15 cellular contexts compared by ENCODE assay signal in genomic region chr5:151005187-151005974, GRCh38. TPM values are rescaled to one million over a fixed set of nuclear protein-coding genes. Genes with fewer than 3 reads are reported as not detected.
DNase-seq lines count a peak whose midpoint lies in the region; ATAC-seq, FAIRE-seq and TF ChIP-seq lines count a peak whose summit lies in the region.
"Had no signal": no experiment of that assay in that cellular context is flagged by ENCODE, and none has a peak within 500 bp of the region (broad histone marks: within the 10 kb centered on the region; RNA-seq: fewer than 3 reads in every experiment).

No MANE protein-coding gene starts in this region.

- peaks cover 39% of the 10 kb centered on the region for H3K4me1 Mint-ChIP-seq in endodermal cell

- H3K4me3 ChIP-seq in AG04450 (ENCODE audit: low read depth, low read length) (no peak overlapping the region), endodermal cell (ENCODE audit: low read length) (no peak overlapping the region), HepG2 (replicated peaks in 1 of 3; ENCODE audit: insufficient read depth in 1 of 3, low read depth in 2 of 3, low read length in 3 of 3) (peak overlapping the region in 2 of 3 experiments; percentile 19 to 40; a peak in 3 of 6 replicates), gastrocnemius medialis (peak overlapping the region in 1 of 4 donors; percentile 18)
- H3K4me3 ChIP-seq: MG63 had no signal

- H3K4me1 ChIP-seq in endodermal cell (ENCODE audit: control insufficient read depth, insufficient read depth, low read length) = peaks cover 4% of the 10 kb centered on the region
- H3K4me1 ChIP-seq in HepG2 (ENCODE audit: insufficient read depth, low read length) = peaks cover 75% of the 10 kb centered on the region
- H3K4me1 ChIP-seq in gastrocnemius medialis = peaks cover 34% of the 10 kb centered on the region in 2 donors

- ATAC-seq in HepG2 (peak; percentile 82), gastrocnemius medialis (peak; percentile 54 to 63), HG02610 (IDR thresholded peaks at IDR 0.05; ENCODE audit: unreplicated experiment) (no peak)
- ATAC-seq: activated CD8-positive, alpha-beta T cell treated with anti-CD3 and anti-CD28 coated beads for 36 hours had no signal

- peak; percentile 32 for FAIRE-seq in HepG2 (lab: Jason Lieb, UNC)
- FAIRE-seq in D721Med (lab: Jason Lieb, UNC) = no peak
- FAIRE-seq: colon had no signal

- no peaks in the 10 kb centered on the region for H3K36me3 Mint-ChIP-seq in endodermal cell (ENCODE audit: low read depth)

- BruUV-seq in HepG2 (replicated peaks; lab: Mats Ljungman, UMichigan) = no TSS peak

- no peaks in the 10 kb centered on the region for H3K27me3 Mint-ChIP-seq in endodermal cell (ENCODE audit: insufficient read depth)
- H3K27me3 Mint-ChIP-seq: activated CD8-positive, alpha-beta T cell treated with anti-CD3 and anti-CD28 coated beads for 36 hours had no signal

- H3K27ac Mint-ChIP-seq in endodermal cell = no peak overlapping the region
- H3K27ac Mint-ChIP-seq: activated CD8-positive, alpha-beta T cell treated with anti-CD3 and anti-CD28 coated beads for 36 hours; activated naive CD4-positive, alpha-beta T cell treated with anti-CD3 and anti-CD28 coated beads for 36 hours had no signal

- H2AFZ ChIP-seq in HepG2 (ENCODE audit: low read length) = no peak overlapping the region

- H4K20me1 ChIP-seq in HepG2 (ENCODE audit: insufficient read depth, low read length) = no peaks in the 10 kb centered on the region

- POLR2A ChIA-PET in AG04450 (lab: Yijun Ruan, JAX) = no interaction called here
- POLR2A ChIA-PET in HepG2 (lab: Yijun Ruan, JAX) = interaction anchor here (1.8 to 3.3 kb wide), 2 partner anchors 10 to 15 kb away, joined by 4 to 31 read pairs; partner anchors contain the start of gene GPX3

- no peaks in the 10 kb centered on the region for H3K79me2 ChIP-seq in HepG2 (ENCODE audit: insufficient read depth, low read length)

- H3K9ac ChIP-seq in endodermal cell (ENCODE audit: extremely low read depth, low read length, poor library complexity, severe bottlenecking) = no peak overlapping the region
- H3K9ac ChIP-seq in HepG2 (ENCODE audit: insufficient read depth, low read depth, low read length) = no peak overlapping the region; the same call in none of the 2 replicates

- CTCF ChIA-PET in AG04450 (lab: Charles Lee) (interaction anchor here (0.8 to 9.2 kb wide), 8 partner anchors 12 to 647 kb away, joined by 3 to 229 read pairs (median 3); partner anchors contain the start of gene GPX3), HepG2 (lab: Yijun Ruan, JAX; ENCODE audit: low intra/inter-chr PET ratio, low total read pairs) (no interaction called here)

- H3K4me2 ChIP-seq in HepG2 (ENCODE audit: low read depth, low read length) = peak overlapping the region; percentile 70

- intact Hi-C loops in HepG2 (cut with micrococcal nuclease; ENCODE audit: unreplicated experiment) (loop anchor here (1.0 to 10.0 kb wide), 2 partner anchors 15 to 219 kb away; partner anchors contain the start of genes CCDC69 and GPX3), gastrocnemius medialis (cut with DNase I; ENCODE audit: low total_unique reads) (no loop called here)

- in situ Hi-C loops in HepG2 (cut with HindIII; ENCODE audit: extremely low pct_ligation_motif_present, low pct_unique_long_range_greater_than_20kb) = loop anchor here (5.0 kb wide), 1 partner anchor 42 kb away; no protein-coding TSS in a partner anchor
- in situ Hi-C loops in gastrocnemius medialis (cut with MboI; ENCODE audit: low sequenced_read_pairs in 4 of 4) = loop anchor here in 2 of 4 donors (5.0 to 10.0 kb wide), 2 partner anchors 42 to 89 kb away; no protein-coding TSS in a partner anchor

- H3K36me3 ChIP-seq in endodermal cell (ENCODE audit: control insufficient read depth, insufficient read depth, low read length) (no peaks in the 10 kb centered on the region), HepG2 (replicated peaks in 1 of 2; ENCODE audit: control insufficient read depth in 1 of 2, insufficient read depth in 2 of 2, low read length in 2 of 2) (no peaks in the 10 kb centered on the region), gastrocnemius medialis (no peaks in the 10 kb centered on the region)
- H3K36me3 ChIP-seq: MG63 had no signal

- DNase-seq in AG04450 (ENCODE audit: low read depth, low spot score) (no peak), endodermal cell (peak; percentile 41), HepG2 (ENCODE audit: low spot score) (peak; percentile 71), gastrocnemius medialis (peak; percentile 69 to 82), HK-2 (ENCODE audit: unreplicated experiment) (no peak), D721Med (ENCODE audit: insufficient read length, low spot score) (no peak)
- no peak for DNase-seq in activated T-cell treated with anti-CD3 and anti-CD28 coated beads, Interleukin-2, amount 50 U/mL, for 48 hours
- DNase-seq: activated CD8-positive, alpha-beta T cell treated with anti-CD3 and anti-CD28 coated beads for 36 hours; activated naive CD4-positive, alpha-beta T cell treated with anti-CD3 and anti-CD28 coated beads for 36 hours; posterior cingulate gyrus; RPMI8226; T-helper 9 cell had no signal

- no peak for TF ChIP-seq CTCF in AG04450 (IDR thresholded peaks at IDR 0.05; ENCODE audit: low read depth, low read length)
- TF ChIP-seq CTCF in endodermal cell (conservative IDR thresholded peaks at IDR 0.05) = no peak
- peak; percentile 8; the same call in 1 of the 2 replicates for TF ChIP-seq CTCF in HepG2 (CRISPR knock-in tag; IDR thresholded peaks at IDR 0.05)
- no peak for TF ChIP-seq CTCF in gastrocnemius medialis (IDR thresholded peaks at IDR 0.05 in 4 of 5, conservative IDR thresholded peaks at IDR 0.05 in 1 of 5)
- TF ChIP-seq CTCF in D721Med (IDR thresholded peaks at IDR 0.05; ENCODE audit: insufficient read depth, missing control alignments) = no peak

- no peak for TF ChIP-seq POLR2A in HepG2 (IDR thresholded peaks at IDR 0.05; ENCODE audit: insufficient read depth in 1 of 2, low read depth in 2 of 2, low read length in 2 of 2)
- peak in 1 of 2 donors; percentile 17 for TF ChIP-seq POLR2A in gastrocnemius medialis (IDR thresholded peaks at IDR 0.05)

- no peak for TF ChIP-seq RAD21 in HepG2 (CRISPR knock-in tag; IDR thresholded peaks at IDR 0.05)

- no peaks in the 10 kb centered on the region for H3K9me3 Mint-ChIP-seq in endodermal cell
- H3K9me3 Mint-ChIP-seq: activated CD8-positive, alpha-beta T cell treated with anti-CD3 and anti-CD28 coated beads for 36 hours; activated naive CD4-positive, alpha-beta T cell treated with anti-CD3 and anti-CD28 coated beads for 36 hours had no signal

- WGBS in endodermal cell (ENCODE audit: insufficient coverage in 1 of 2, insufficient read length in 1 of 2), 2 experiments = 92 to 94% methylated on average over 2 to 5 of the region's 5 CpGs
- 6% methylated on average over 4 of the region's 5 CpGs for WGBS in HepG2 (ENCODE audit: low lambda C conversion rate)

- peak in 1 of 2 experiments; percentile 26; a peak in 1 of 4 replicates for TF ChIP-seq EP300 in HepG2 (IDR thresholded peaks at IDR 0.05; ENCODE audit: low read depth in 2 of 2, low read length in 2 of 2)
- TF ChIP-seq EP300 in HepG2 (CRISPR knock-in tag; IDR thresholded peaks at IDR 0.05; ENCODE audit: borderline replicate concordance) = no peak

- peaks cover 9% of the 10 kb centered on the region for H3K27me3 ChIP-seq in AG04450 (ENCODE audit: control insufficient read depth, insufficient read depth, low read length)
- no peaks in the 10 kb centered on the region for H3K27me3 ChIP-seq in endodermal cell (ENCODE audit: control insufficient read depth, insufficient read depth, low read length, poor library complexity, severe bottlenecking)
- H3K27me3 ChIP-seq in HepG2 (ENCODE audit: control insufficient read depth in 1 of 2, insufficient read depth in 2 of 2, low read length in 2 of 2) = no peaks in the 10 kb centered on the region
- no peaks in the 10 kb centered on the region for H3K27me3 ChIP-seq in gastrocnemius medialis
- H3K27me3 ChIP-seq: MG63 had no signal

- no peak overlapping the region for H3K4me3 Mint-ChIP-seq in endodermal cell
- H3K4me3 Mint-ChIP-seq: activated CD8-positive, alpha-beta T cell treated with anti-CD3 and anti-CD28 coated beads for 36 hours; activated naive CD4-positive, alpha-beta T cell treated with anti-CD3 and anti-CD28 coated beads for 36 hours had no signal

- H3K27ac ChIP-seq in AG04450 (ENCODE audit: low read depth, low read length) (peak overlapping the region; percentile 31), endodermal cell (ENCODE audit: low read depth, low read length) (no peak overlapping the region), HepG2 (ENCODE audit: extremely low read length, insufficient read depth, low read length) (peak overlapping the region; percentile 68), gastrocnemius medialis (peak overlapping the region; percentile 69 to 82 (median 78))

- no peaks in the 10 kb centered on the region for H3K9me3 ChIP-seq in AG04450 (ENCODE audit: control insufficient read depth, insufficient read depth, low read length)
- H3K9me3 ChIP-seq in endodermal cell (ENCODE audit: control insufficient read depth, low read length) = no peaks in the 10 kb centered on the region
- no peaks in the 10 kb centered on the region for H3K9me3 ChIP-seq in HepG2 (ENCODE audit: low read length)
- no peaks in the 10 kb centered on the region for H3K9me3 ChIP-seq in gastrocnemius medialis
- H3K9me3 ChIP-seq: MG63 had no signal

RNA-seq across cellular contexts. Expression of gene GPX3, which starts 15.0 kb away (rescaled TPM):
- polyA plus RNA-seq in AG04450 (2011; rRNA removed) (3.7 TPM in 2 replicates), HepG2 (2011; rRNA removed) (1,506 and 1,892 TPM in 2 replicates)
- polyA minus RNA-seq in AG04450 (2011; rRNA and poly(A)+ RNA removed) = 1.6 and 2.8 TPM in 2 replicates
- total RNA-seq in endodermal cell (10 to 100 TPM; 44.9 to 47.1 TPM), HepG2 (2016; rRNA removed; fragmentation: Illumina TruSeq; extraction: Trizol) (31.9 and 33.8 TPM in 2 replicates), gastrocnemius medialis (1,000 to 10,000 TPM in 1 of 4 donors, 100 to 1,000 TPM in 3; 504 to 1,227 (median 655) TPM)
- polyA plus RNA-seq in endodermal cell (2013, experiment 1 of 2) = 27.5 TPM
- 26.7 TPM for polyA plus RNA-seq in endodermal cell (2013, experiment 2 of 2)
- 15.0 and 22.4 TPM in 2 replicates for total RNA-seq in HepG2 (2016; cell fraction: cytosol; rRNA removed; fragmentation: Illumina TruSeq; extraction: Trizol; ENCODE audit: low read depth)
- total RNA-seq in HepG2 (2016; cell fraction: insoluble cytoplasmic fraction; rRNA removed; fragmentation: Illumina TruSeq; extraction: Trizol) = 27.5 and 35.1 TPM in 2 replicates
- total RNA-seq in HepG2 (2016; cell fraction: membrane; rRNA removed; fragmentation: Illumina TruSeq; extraction: Trizol) = 43.3 and 53.5 TPM in 2 replicates
- 37.4 and 44.4 TPM in 2 replicates for total RNA-seq in HepG2 (2016; cell fraction: nucleus; rRNA removed; fragmentation: Illumina TruSeq; extraction: Trizol)
- polyA plus RNA-seq in HepG2 (2011; cell fraction: cytosol; rRNA removed) = 1,827 and 1,911 TPM in 2 replicates
- 579 and 581 TPM in 2 replicates for polyA plus RNA-seq in HepG2 (2011; cell fraction: nucleus; rRNA removed)
- 440 and 606 TPM in 2 replicates for polyA plus RNA-seq in HepG2 (2012)
- polyA plus RNA-seq in HepG2 (2016; cell fraction: cytosol; fragmentation: Illumina TruSeq; extraction: Trizol; ENCODE audit: low read depth) = 58.7 and 88.7 TPM in 2 replicates
- 65.0 and 89.5 TPM in 2 replicates for polyA plus RNA-seq in HepG2 (2016; cell fraction: insoluble cytoplasmic fraction; fragmentation: Illumina TruSeq; extraction: Trizol; ENCODE audit: low read depth)
- polyA plus RNA-seq in HepG2 (2016; cell fraction: membrane; fragmentation: Illumina TruSeq; extraction: Trizol; ENCODE audit: low read depth) = 111 and 130 TPM in 2 replicates
- polyA plus RNA-seq in HepG2 (2016; cell fraction: nucleus; fragmentation: Illumina TruSeq; extraction: Trizol; ENCODE audit: insufficient read depth, low read depth) = 94.5 and 99.0 TPM in 2 replicates
- polyA minus RNA-seq in HepG2 (2011; rRNA and poly(A)+ RNA removed; ENCODE audit: low replicate concordance) = 1.3 and 2,208 TPM in 2 replicates
- 329 and 350 TPM in 2 replicates for polyA minus RNA-seq in HepG2 (2011; cell fraction: cytosol; rRNA and poly(A)+ RNA removed)
- polyA minus RNA-seq in HepG2 (2011; cell fraction: nucleus; rRNA and poly(A)+ RNA removed) = 159 and 243 TPM in 2 replicates
- total RNA-seq: activated CD8-positive, alpha-beta T cell treated with anti-CD3 and anti-CD28 coated beads for 36 hours; activated naive CD4-positive, alpha-beta T cell treated with anti-CD3 and anti-CD28 coated beads for 36 hours had no signal

Comparison
In these comparisons a context has a peak if more than half of its experiments do, and no peak if none do; other contexts are left out.
1. DNase-seq: peak in endodermal cell (single experiment), HepG2 (single experiment) and gastrocnemius medialis (2 of 2); none in AG04450 (single experiment), HK-2 (single experiment), activated T-cell treated with anti-CD3 and anti-CD28 coated beads, Interleukin-2, amount 50 U/mL, for 48 hours (0 of 2) and D721Med (single experiment).
2. H3K4me3 ChIP-seq: peak in HepG2 (2 of 3); none in AG04450 (single experiment) and endodermal cell (single experiment).
3. RNA of gene GPX3, which starts 15.0 kb away (total RNA-seq): 504 to 1,227 TPM in gastrocnemius medialis; 44.9 to 47.1 TPM in endodermal cell and 15.0 to 53.5 TPM in HepG2; every median in the first group is over 4 times any median in the second.